Comparison of ENCODE assay signal across 29 cellular contexts in genomic region chr4:138577145-138577544, GRCh38.
"Had no signal": no experiment of that assay in that cellular context is flagged by ENCODE, and none has a peak within 500 bp of the region (broad histone marks: within the 10 kb centered on the region; RNA-seq: fewer than 3 reads in every experiment).

No MANE protein-coding gene starts in this region.

- ATAC-seq: naive thymus-derived CD4-positive, alpha-beta T cell; natural killer cell; psoas muscle; right cardiac atrium; sciatic nerve; stimulated activated memory B cell treated with anti-CD40 and anti-IgM and Interleukin-4, amounts not matched to agents 10 μg/mL and 1 μg/mL and 100 μg/mL, for 72 hours; stimulated activated naive CD8-positive, alpha-beta T cell treated with anti-CD3 and anti-CD28 coated beads, Interleukin-15, amount 100 ng/mL, for 72 hours; stimulated activated naive CD8-positive, alpha-beta T cell treated with anti-CD3 and anti-CD28 coated beads, Interleukin-15, Interleukin-2, amounts not matched to agents 100 U/mL and 50 U/mL, for 24 hours; upper lobe of right lung had no signal

- H2AFZ ChIP-seq: parathyroid adenoma had no signal

- H3K27ac ChIP-seq: neural progenitor cell, ovary, parathyroid adenoma, psoas muscle, skin epidermis, spleen, suprapubic skin, testis, tibial artery, upper lobe of right lung, uterus had no signal

- H3K4me3 ChIP-seq: neural progenitor cell, ovary, psoas muscle, skin epidermis, smooth muscle cell, spleen, suprapubic skin, testis, tibial artery, upper lobe of right lung, uterus had no signal

- H3K4me1 ChIP-seq: neural progenitor cell, parathyroid adenoma, psoas muscle, spleen, suprapubic skin, testis, upper lobe of right lung, uterus had no signal

- H3K36me3 ChIP-seq: neural progenitor cell, ovary, spleen, suprapubic skin, tibial artery, upper lobe of right lung, uterus had no signal

- H3K27me3 ChIP-seq: neural progenitor cell, ovary, spleen, suprapubic skin, testis, tibial artery, upper lobe of right lung, uterus had no signal

- H3K9me3 ChIP-seq: ovary, testis had no signal

- H3K79me2 ChIP-seq: parathyroid adenoma had no signal

- DNase-seq: naive thymus-derived CD4-positive, alpha-beta T cell; natural killer cell; occipital lobe; ovary; posterior cingulate gyrus; psoas muscle; right cardiac atrium; spleen; stimulated activated CD4-positive, alpha-beta T cell treated with anti-CD3 and anti-CD28 coated beads, Interleukin-12 subunit alpha, Interleukin-12 subunit beta, amount 100 ng/mL, for 4 hours; stimulated activated CD4-positive, alpha-beta T cell treated with anti-CD3 and anti-CD28 coated beads, Interleukin-1b, Interleukin-23, amount 100 ng/mL, for 48 hours; stimulated activated CD4-positive, alpha-beta T cell treated with anti-CD3 and anti-CD28 coated beads, Interleukin-4, amount 100 ng/mL, for 1 hour; stimulated activated CD4-positive, alpha-beta T cell treated with anti-CD3 and anti-CD28 coated beads, Interleukin-4, amount 100 ng/mL, for 4 hours; stimulated activated CD8-positive, alpha-beta memory T cell treated with anti-CD3 and anti-CD28 coated beads, Interleukin-4, amount 100 ng/mL, for 48 hours; stimulated activated naive CD4-positive, alpha-beta T cell; stimulated activated naive CD8-positive, alpha-beta T cell treated with anti-CD3 and anti-CD28 coated beads, Interleukin-15, amount 100 ng/mL, for 72 hours; stimulated activated naive CD8-positive, alpha-beta T cell treated with anti-CD3 and anti-CD28 coated beads, Interleukin-15, Interleukin-2, amounts not matched to agents 100 U/mL and 50 U/mL, for 24 hours; substantia nigra; testis; tibial artery; trophoblast cell; upper lobe of right lung; uterus had no signal

- H3K9ac ChIP-seq: neural progenitor cell, parathyroid adenoma had no signal

- H3K4me2 ChIP-seq: neural progenitor cell, smooth muscle cell had no signal
